8 cellular contexts compared by ENCODE assay signal in genomic region chr9:95509851-95510529, GRCh38. TPM values are rescaled to one million over a fixed set of nuclear protein-coding genes. Genes with fewer than 3 reads are reported as not detected.
A peak's percentile ranks its signal among the peaks of the same experiment; 100 is the strongest.
DNase-seq lines count a peak whose midpoint lies in the region; ATAC-seq and TF ChIP-seq lines count a peak whose summit lies in the region.

No MANE protein-coding gene starts in this region.

- H3K4me3 ChIP-seq in ACC112 (ENCODE audit: low read depth, low read length) (peak overlapping the region; percentile 94), GM23248 (peak overlapping the region; percentile 93), skeletal muscle cell (ENCODE audit: low read depth, low read length) (peak overlapping the region; percentile 57)

- intact Hi-C loops in activated CD8-positive, alpha-beta T cell treated with anti-CD3 and anti-CD28 coated beads for 36 hours (cut with micrococcal nuclease) = loop anchor here (10.0 kb wide), 1 partner anchor 85 kb away; no protein-coding TSS in a partner anchor
- intact Hi-C loops in left ventricle myocardium superior (cut with micrococcal nuclease) = no loop called here

- in situ Hi-C loops in GM23248 (cut with MboI) = no loop called here

- peaks cover 26% of the 10 kb centered on the region for H3K27me3 Mint-ChIP-seq in activated CD8-positive, alpha-beta T cell treated with anti-CD3 and anti-CD28 coated beads for 36 hours

- no peak for TF ChIP-seq CTCF in activated CD8-positive, alpha-beta T cell treated with anti-CD3 and anti-CD28 coated beads for 36 hours (IDR thresholded peaks at IDR 0.05)

- no peaks in the 10 kb centered on the region for H3K36me3 ChIP-seq in ACC112 (ENCODE audit: insufficient read depth, low read length)
- H3K36me3 ChIP-seq in GM23248 (ENCODE audit: low read depth) = no peaks in the 10 kb centered on the region

- no peaks in the 10 kb centered on the region for H3K27me3 ChIP-seq in ACC112 (ENCODE audit: insufficient read depth, low read length)
- H3K27me3 ChIP-seq in GM23248 (replicated peaks; ENCODE audit: insufficient read depth) = no peaks in the 10 kb centered on the region

- H3K9me3 Mint-ChIP-seq in activated CD8-positive, alpha-beta T cell treated with anti-CD3 and anti-CD28 coated beads for 36 hours = no peaks in the 10 kb centered on the region

- CTCF ChIA-PET in activated CD8-positive, alpha-beta T cell treated with anti-CD3 and anti-CD28 coated beads for 36 hours (lab: Charles Lee) = interaction anchor here (1.1 kb wide), 1 partner anchor 47 kb away, joined by 4 read pairs; no protein-coding TSS in a partner anchor

- H3F3A ChIP-seq in GM23248 (ENCODE audit: insufficient read depth) = peaks cover 15% of the 10 kb centered on the region

- peak overlapping the region; percentile 85 for H3K27ac Mint-ChIP-seq in activated CD8-positive, alpha-beta T cell treated with anti-CD3 and anti-CD28 coated beads for 36 hours

- H3K4me1 ChIP-seq in ACC112 (ENCODE audit: control insufficient read depth, insufficient read depth, low read length, unreplicated experiment) = peaks cover 9% of the 10 kb centered on the region
- 0 out of 2 replicates have a peak, but pooled peaks cover 12% of the 10 kb centered on the region for H3K4me1 ChIP-seq in GM23248 (ENCODE audit: insufficient read depth)

- ATAC-seq in activated CD8-positive, alpha-beta T cell treated with anti-CD3 and anti-CD28 coated beads for 36 hours = no peak
- ATAC-seq in left ventricle myocardium superior = no peak
- ATAC-seq in HG03039 (IDR thresholded peaks at IDR 0.05; ENCODE audit: unreplicated experiment) = no peak
- no peak for ATAC-seq in GM18909 (IDR thresholded peaks at IDR 0.05; ENCODE audit: poor library complexity, unreplicated experiment)

- H3K4me2 ChIP-seq in GM23248 (ENCODE audit: unreplicated experiment) = peak overlapping the region; percentile 98

- H3K4me1 Mint-ChIP-seq in activated CD8-positive, alpha-beta T cell treated with anti-CD3 and anti-CD28 coated beads for 36 hours (ENCODE audit: low read depth) = peaks cover 30% of the 10 kb centered on the region

- H3K27ac ChIP-seq in ACC112 (ENCODE audit: low read depth, low read length) (peak overlapping the region; percentile 70), GM23248 (peak overlapping the region; percentile 71)

- peak overlapping the region; percentile 85 for H2AFZ ChIP-seq in ACC112 (ENCODE audit: low read length, unreplicated experiment)
- H2AFZ ChIP-seq in GM23248 = peak overlapping the region; percentile 99

- peak overlapping the region; percentile 88 for H3K9ac ChIP-seq in GM23248

- peaks cover 18% of the 10 kb centered on the region for H3K79me2 ChIP-seq in ACC112 (ENCODE audit: control insufficient read depth, insufficient read depth, low read length, unreplicated experiment)
- H3K79me2 ChIP-seq in GM23248 (ENCODE audit: insufficient read depth) = peaks cover 12% of the 10 kb centered on the region; the same call in 1 of the 2 replicates

- WGBS in GM23248 (ENCODE audit: low coverage in 1 of 2, low lambda C conversion rate in 2 of 2, missing lambda C conversion rate in 2 of 2), 2 experiments = 2% methylated on average over 29 of the region's 29 CpGs

- DNase-seq in GM23248 = peak; percentile 66
- peak; percentile 23 for DNase-seq in activated CD8-positive, alpha-beta T cell treated with anti-CD3 and anti-CD28 coated beads for 36 hours
- DNase-seq in left ventricle myocardium superior = peak; percentile 37
- DNase-seq in skeletal muscle cell (ENCODE audit: low read depth) = no peak
- DNase-seq in DMS153 treated with DMSO at 0.1 percent for 48 hours (lab: John Stamatoyannopoulos, UW; ENCODE audit: unreplicated experiment) = no peak

- H3K9me2 ChIP-seq in GM23248 (ENCODE audit: insufficient read depth) = no peaks in the 10 kb centered on the region

- H4K20me1 ChIP-seq in GM23248 (ENCODE audit: insufficient read depth) = no peaks in the 10 kb centered on the region

- H3K36me3 Mint-ChIP-seq in activated CD8-positive, alpha-beta T cell treated with anti-CD3 and anti-CD28 coated beads for 36 hours (ENCODE audit: low read depth) = peaks cover 19% of the 10 kb centered on the region

- POLR2A ChIA-PET in activated CD8-positive, alpha-beta T cell treated with anti-CD3 and anti-CD28 coated beads for 36 hours (lab: Charles Lee) = interaction anchor here (0.6 to 1.8 kb wide), 4 partner anchors 10 to 192 kb away, joined by 3 to 5 read pairs (median 4); no protein-coding TSS in a partner anchor

- H3K9me3 ChIP-seq in GM23248 (ENCODE audit: low read depth) = no peaks in the 10 kb centered on the region

- H3K4me3 Mint-ChIP-seq in activated CD8-positive, alpha-beta T cell treated with anti-CD3 and anti-CD28 coated beads for 36 hours = peak overlapping the region; percentile 94

RNA-seq across cellular contexts. Expression of gene PTCH1, which starts 6.8 kb away (rescaled TPM):
- total RNA-seq in GM23248 (2014; rRNA removed; shearing (Covaris generic)) = 1.4 and 3.8 TPM in 2 replicates
- polyA plus RNA-seq in GM23248 (2016; fragmentation: Nextera tagmentation; extraction: Ambion mirVana) = 5.5 and 7.3 TPM in 2 replicates
- 1 to 10 TPM; 5.4 to 7.3 TPM for total RNA-seq in activated CD8-positive, alpha-beta T cell treated with anti-CD3 and anti-CD28 coated beads for 36 hours
- 10.4 TPM for total RNA-seq in left ventricle myocardium superior

Comparison
In these comparisons a context has a peak if more than half of its experiments do, and no peak if none do; other contexts are left out.
1. DNase-seq: peak in GM23248 (single experiment), activated CD8-positive, alpha-beta T cell treated with anti-CD3 and anti-CD28 coated beads for 36 hours (single experiment) and left ventricle myocardium superior (single experiment); none in skeletal muscle cell (single experiment) and DMS153 treated with DMSO at 0.1 percent for 48 hours (single experiment).
2. Peak in every context shown above with its lines, with median percentiles within 50 percentile points of each other: H3K4me3 ChIP-seq.